22 cellular contexts compared by ENCODE assay signal in genomic region chr1:91817506-91817905, GRCh38.
DNase-seq lines count a peak whose midpoint lies in the region; ATAC-seq, FAIRE-seq and TF ChIP-seq lines count a peak whose summit lies in the region.
"Had no signal": no experiment of that assay in that cellular context is flagged by ENCODE, and none has a peak within 500 bp of the region (broad histone marks: within the 10 kb centered on the region; RNA-seq: fewer than 3 reads in every experiment).

No MANE protein-coding gene starts in this region.

- no peak overlapping the region for H2AK5ac ChIP-seq in trophoblast cell (ENCODE audit: low read length)

- H3K4me1 ChIP-seq in HepG2 (ENCODE audit: insufficient read depth, low read length) (peaks cover 96% of the 10 kb centered on the region), trophoblast cell (ENCODE audit: control insufficient read depth in 1 of 2, insufficient read depth in 2 of 2, low read length in 2 of 2) (no peaks in the 10 kb centered on the region), uterus (peaks cover 10 to 25% of the 10 kb centered on the region in 2 donors)

- POLR2A ChIA-PET in HepG2 (lab: Yijun Ruan, JAX), result interaction anchor here (1.7 to 3.1 kb wide), 3 partner anchors 10 to 26 kb away, joined by 5 to 17 read pairs (median 6); no protein-coding TSS in a partner anchor

- TF ChIP-seq EP300 in HepG2 (IDR thresholded peaks at IDR 0.05; ENCODE audit: low read depth in 2 of 2, low read length in 2 of 2), result no peak
- TF ChIP-seq EP300 in HepG2 (CRISPR knock-in tag; IDR thresholded peaks at IDR 0.05; ENCODE audit: borderline replicate concordance), result peak; percentile 64; the same call in 1 of the 2 replicates

- CTCF ChIA-PET in HepG2 (lab: Yijun Ruan, JAX; ENCODE audit: low intra/inter-chr PET ratio, low total read pairs), result no interaction called here

- no peak overlapping the region for H3K4me3 ChIP-seq in HepG2 (replicated peaks in 1 of 3; ENCODE audit: insufficient read depth in 1 of 3, low read depth in 2 of 3, low read length in 3 of 3)
- no peak overlapping the region for H3K4me3 ChIP-seq in trophoblast cell (ENCODE audit: low read depth, low read length)
- peak overlapping the region in 1 of 2 donors; percentile 1 for H3K4me3 ChIP-seq in uterus
- H3K4me3 ChIP-seq: BLaER1 had no signal

- H2AFZ ChIP-seq in HepG2 (ENCODE audit: low read length), result no peak overlapping the region
- H2AFZ ChIP-seq in trophoblast cell (ENCODE audit: insufficient read depth, low read length, poor library complexity), result no peak overlapping the region

- peak overlapping the region; percentile 61 for H3K27ac ChIP-seq in HepG2 (ENCODE audit: extremely low read length, insufficient read depth, low read length)
- no peak overlapping the region for H3K27ac ChIP-seq in trophoblast cell (ENCODE audit: low read depth, low read length)
- peak overlapping the region; percentile 68 to 79 for H3K27ac ChIP-seq in uterus
- H3K27ac ChIP-seq: BLaER1 had no signal

- no peaks in the 10 kb centered on the region for H3K79me1 ChIP-seq in trophoblast cell (ENCODE audit: low read length)

- no peaks in the 10 kb centered on the region for H3K27me3 ChIP-seq in HepG2 (ENCODE audit: control insufficient read depth in 1 of 2, insufficient read depth in 2 of 2, low read length in 2 of 2)
- H3K27me3 ChIP-seq in trophoblast cell (ENCODE audit: insufficient read depth, low read length), result no peaks in the 10 kb centered on the region
- H3K27me3 ChIP-seq in uterus, result no peaks in the 10 kb centered on the region
- H3K27me3 ChIP-seq: BLaER1 had no signal

- no peak overlapping the region for H4K12ac ChIP-seq in trophoblast cell (ENCODE audit: low read depth, low read length)

- H3K79me2 ChIP-seq in HepG2 (ENCODE audit: insufficient read depth, low read length) (peaks cover 96% of the 10 kb centered on the region), trophoblast cell (ENCODE audit: control insufficient read depth, insufficient read depth, low read length, poor library complexity) (no peaks in the 10 kb centered on the region)

- no peak overlapping the region for H4K91ac ChIP-seq in trophoblast cell (ENCODE audit: low read depth, low read length)

- FAIRE-seq in HepG2 (lab: Jason Lieb, UNC), result no peak
- FAIRE-seq: A204.1, urothelium cell line had no signal

- H2BK120ac ChIP-seq in trophoblast cell (ENCODE audit: insufficient read depth, low read length, poor library complexity), result no peak overlapping the region

- ATAC-seq in Right ventricle myocardium superior (ENCODE audit: poor library complexity) (peak; percentile 24), Right ventricle myocardium inferior (no peak), HepG2 (peak; percentile 27; the same call in 1 of the 3 replicates), esophagus mucosa (no peak)
- ATAC-seq: activated T-cell treated with anti-CD3 and anti-CD28 coated beads, Interleukin-2, amount 50 U/mL, for 4 hours had no signal

- 70% methylated on average over 2 of the region's 2 CpGs for WGBS in HepG2 (ENCODE audit: low lambda C conversion rate)
- no CpG with 5 or more reads among the region's 2 CpGs for WGBS in trophoblast cell (ENCODE audit: extremely low coverage, insufficient coverage, insufficient read length)

- H3K9me3 ChIP-seq in HepG2 (ENCODE audit: low read length) (no peaks in the 10 kb centered on the region), trophoblast cell (ENCODE audit: insufficient read depth, low read depth, low read length) (no peaks in the 10 kb centered on the region), uterus (no peaks in the 10 kb centered on the region)
- H3K9me3 ChIP-seq: BLaER1 had no signal

- H3K23ac ChIP-seq in trophoblast cell (ENCODE audit: low read length), result no peak overlapping the region

- intact Hi-C loops in Right ventricle myocardium superior (cut with DNase I) (no loop called here), Right ventricle myocardium inferior (cut with DNase I) (no loop called here), HepG2 (cut with micrococcal nuclease; ENCODE audit: unreplicated experiment) (no loop called here), uterus (cut with DNase I; ENCODE audit: low total_unique reads) (no loop called here)

- no peak overlapping the region for H3K18ac ChIP-seq in trophoblast cell (ENCODE audit: low read length)

- no peaks in the 10 kb centered on the region for H4K20me1 ChIP-seq in HepG2 (ENCODE audit: insufficient read depth, low read length)
- H4K20me1 ChIP-seq: BLaER1 had no signal

- H4K8ac ChIP-seq in trophoblast cell (ENCODE audit: low read depth, low read length), result no peak overlapping the region

- TF ChIP-seq CTCF in HepG2 (CRISPR knock-in tag; IDR thresholded peaks at IDR 0.05), result no peak
- TF ChIP-seq CTCF in uterus (IDR thresholded peaks at IDR 0.05), result no peak

- H2BK12ac ChIP-seq in trophoblast cell (ENCODE audit: low read length), result no peak overlapping the region

- peaks cover 0 to 9% of the 10 kb centered on the region in 2 experiments; a peak in 2 of 5 replicates for H3K36me3 ChIP-seq in HepG2 (replicated peaks in 1 of 2; ENCODE audit: control insufficient read depth in 1 of 2, insufficient read depth in 2 of 2, low read length in 2 of 2)
- no peaks in the 10 kb centered on the region for H3K36me3 ChIP-seq in trophoblast cell (ENCODE audit: control insufficient read depth in 1 of 2, insufficient read depth in 2 of 2, low read length in 2 of 2)
- no peaks in the 10 kb centered on the region for H3K36me3 ChIP-seq in uterus
- H3K36me3 ChIP-seq: BLaER1 had no signal

- no peak for TF ChIP-seq RAD21 in HepG2 (CRISPR knock-in tag; IDR thresholded peaks at IDR 0.05)

- H3K14ac ChIP-seq in trophoblast cell (ENCODE audit: low read length), result no peak overlapping the region

- no peak overlapping the region for H3K4me2 ChIP-seq in HepG2 (ENCODE audit: low read depth, low read length)
- H3K4me2 ChIP-seq in trophoblast cell (ENCODE audit: low read length), result no peak overlapping the region

- no peak overlapping the region for H2BK5ac ChIP-seq in trophoblast cell (ENCODE audit: low read depth, low read length, poor library complexity)

- no peak for DNase-seq in Right ventricle myocardium superior
- DNase-seq in Right ventricle myocardium inferior (ENCODE audit: missing footprints), result no peak
- DNase-seq in HepG2 (ENCODE audit: low spot score), result no peak
- DNase-seq in trophoblast cell, result no peak
- DNase-seq in uterus, result no peak
- DNase-seq in RKO (ENCODE audit: low spot score), result no peak
- DNase-seq in AG08395 (ENCODE audit: low spot score), result no peak
- DNase-seq: activated CD4-positive, CD25-positive, alpha-beta regulatory T cell; activated naive CD4-positive, alpha-beta T cell treated with anti-CD3 and anti-CD28 coated beads, Interleukin-2, amount 50 U/mL, for 16 hours; activated T-cell treated with anti-CD3 and anti-CD28 coated beads, Interleukin-2, amount 50 U/mL, for 4 hours; Calu3; H9; head of caudate nucleus; naive B cell; NCI-H1417 treated with DMSO at 0.1 percent for 48 hours; NCI-H774; OCI-M1; stimulated activated CD4-positive, alpha-beta T cell treated with anti-CD3 and anti-CD28 coated beads, Interleukin-12 subunit alpha, Interleukin-12 subunit beta, amount 100 ng/mL, for 4 hours had no signal

- BruUV-seq in HepG2 (replicated peaks; lab: Mats Ljungman, UMichigan), result no TSS peak

- no peak overlapping the region for H3K9ac ChIP-seq in HepG2 (ENCODE audit: insufficient read depth, low read depth, low read length)
- H3K9ac ChIP-seq in trophoblast cell (ENCODE audit: low read length), result peak overlapping the region; percentile 53
- H3K9ac ChIP-seq: BLaER1 had no signal

- in situ Hi-C loops in HepG2 (cut with HindIII; ENCODE audit: extremely low pct_ligation_motif_present, low pct_unique_long_range_greater_than_20kb), result no loop called here

- TF ChIP-seq POLR2A in HepG2 (IDR thresholded peaks at IDR 0.05; ENCODE audit: insufficient read depth in 1 of 2, low read depth in 2 of 2, low read length in 2 of 2) (no peak), uterus (IDR thresholded peaks at IDR 0.05) (no peak)

- H3K4ac ChIP-seq in trophoblast cell (ENCODE audit: low read depth, low read length), result no peak overlapping the region

TF ChIP-seq in HepG2, 621 proteins besides CTCF, POLR2A, EP300 and RAD21 (continues in another document):
- TF ChIP-seq ZNF674 (CRISPR knock-in tag; IDR thresholded peaks at IDR 0.05; ENCODE audit: low read depth) (no peak), ZNF230 (CRISPR knock-in tag; IDR thresholded peaks at IDR 0.05) (no peak), ISL2 (CRISPR knock-in tag; IDR thresholded peaks at IDR 0.05) (peak; percentile 63), ARID5B (CRISPR knock-in tag; IDR thresholded peaks at IDR 0.05) (peak; percentile 55; the same call in 1 of the 2 replicates), ZNF777 (CRISPR knock-in tag; IDR thresholded peaks at IDR 0.05) (no peak), ATF1 (CRISPR knock-in tag; IDR thresholded peaks at IDR 0.05) (no peak), NRL (CRISPR knock-in tag; IDR thresholded peaks at IDR 0.05; ENCODE audit: borderline replicate concordance) (no peak)

Comparison
In these comparisons a context has a peak if more than half of its experiments do, and no peak if none do; other contexts are left out.
1. ATAC-seq: peak in Right ventricle myocardium superior (single experiment) and HepG2 (single experiment); none in Right ventricle myocardium inferior (single experiment) and esophagus mucosa (single experiment).